11 cellular contexts compared by ENCODE assay signal in the genomic region with DNA sequence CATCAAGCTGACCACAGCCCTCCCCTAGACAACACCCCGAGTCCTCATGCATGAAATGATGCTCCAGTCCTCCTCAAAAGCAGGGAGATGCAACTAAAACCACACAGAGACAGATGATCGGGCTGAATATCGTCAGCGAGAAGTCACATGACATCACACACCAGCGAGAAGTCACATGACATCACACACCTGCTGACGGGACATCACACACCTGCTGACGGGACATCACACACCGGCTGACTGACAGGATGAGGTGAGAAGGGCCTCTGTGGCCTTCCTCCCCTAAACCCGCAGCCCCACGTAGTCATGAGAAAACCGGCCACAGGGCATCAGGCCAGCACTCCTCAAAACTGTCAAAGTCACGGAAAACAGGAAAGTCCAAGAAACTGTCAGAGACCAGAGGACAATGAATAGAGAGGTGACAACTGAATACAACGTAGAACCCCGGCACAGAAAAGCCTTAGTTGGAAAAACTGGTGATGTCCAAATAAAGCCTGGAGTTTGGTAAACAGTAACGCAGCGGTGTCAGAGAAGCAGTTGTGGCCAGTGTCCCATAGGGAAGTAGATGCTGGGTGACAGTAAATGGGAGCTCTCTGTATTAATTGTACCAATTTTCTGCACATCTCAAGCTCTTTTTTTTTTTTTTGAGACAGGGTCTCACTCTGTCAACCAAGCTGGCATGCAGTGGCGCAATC. TPM values are rescaled to one million over a fixed set of nuclear protein-coding genes. Genes with fewer than 3 reads are reported as not detected.
DNase-seq lines count a peak whose midpoint lies in the region; ATAC-seq and TF ChIP-seq lines count a peak whose summit lies in the region.
"Had no signal": no experiment of that assay in that cellular context is flagged by ENCODE, and none has a peak within 500 bp of the region (broad histone marks: within the 10 kb centered on the region; RNA-seq: fewer than 3 reads in every experiment).

No MANE protein-coding gene starts in this region.

- H3K27ac ChIP-seq in mammary epithelial cell (ENCODE audit: insufficient read depth, low read depth, low read length), result no peak overlapping the region
- H3K27ac ChIP-seq in tibial artery, result peak overlapping the region; percentile 8 to 27
- H3K27ac ChIP-seq in foreskin keratinocyte, result no peak overlapping the region

- no peak overlapping the region for H2AFZ ChIP-seq in mammary epithelial cell (ENCODE audit: low read depth, low read length)

- H3K36me3 ChIP-seq in mammary epithelial cell (ENCODE audit: insufficient read depth, low read length) (peaks cover 9% of the 10 kb centered on the region), tibial artery (no peaks in the 10 kb centered on the region)

- ATAC-seq in foreskin keratinocyte (no peak), HG02678 (IDR thresholded peaks at IDR 0.05; ENCODE audit: unreplicated experiment) (no peak)

- peak overlapping the region; percentile 62 for H3K27ac Mint-ChIP-seq in MCF 10A (ENCODE audit: low read depth, unreplicated experiment)
- peak overlapping the region; percentile 97 to 100 (median 98) for H3K27ac Mint-ChIP-seq in immature natural killer cell

- intact Hi-C loops in MCF 10A (cut with micrococcal nuclease), result no loop called here
- intact Hi-C loops in mammary epithelial cell (cut with micrococcal nuclease), result no loop called here
- intact Hi-C loops in tibial artery (cut with DNase I; ENCODE audit: low total_unique reads), result no loop called here

- CTCF ChIA-PET in MCF 10A (lab: Yijun Ruan, JAX), result interaction anchor here (0.7 kb wide), 1 partner anchor 221 kb away, joined by 3 read pairs; no protein-coding TSS in a partner anchor
- CTCF ChIA-PET in mammary epithelial cell (lab: Charles Lee; ENCODE audit: low non-redundant PET), result no interaction called here

- H3K4me3 ChIP-seq in mammary epithelial cell (replicated peaks in 1 of 3; ENCODE audit: insufficient read depth in 1 of 3, low read depth in 2 of 3, low read length in 3 of 3) (no peak overlapping the region), tibial artery (no peak overlapping the region)

- H3K9me3 Mint-ChIP-seq in MCF 10A (ENCODE audit: unreplicated experiment) (no peaks in the 10 kb centered on the region), immature natural killer cell (no peaks in the 10 kb centered on the region)

- H3K4me3 Mint-ChIP-seq in MCF 10A (ENCODE audit: unreplicated experiment) (no peak overlapping the region), immature natural killer cell (peak overlapping the region; percentile 76 to 88 (median 82))

- H3K4me1 Mint-ChIP-seq in MCF 10A (ENCODE audit: insufficient read depth, unreplicated experiment) (peaks cover 15% of the 10 kb centered on the region), immature natural killer cell (peaks cover 95% of the 10 kb centered on the region in 2 donors)

- no peaks in the 10 kb centered on the region for H3K4me1 ChIP-seq in mammary epithelial cell (ENCODE audit: insufficient read depth, low read length)
- H3K4me1 ChIP-seq in tibial artery, result peaks cover 0 to 70% (median 40%) of the 10 kb centered on the region in 4 donors
- H3K4me1 ChIP-seq in foreskin keratinocyte, result no peaks in the 10 kb centered on the region

- no peak overlapping the region for H3K4me2 ChIP-seq in mammary epithelial cell (ENCODE audit: insufficient read depth, low read depth, low read length)

- H3K9ac ChIP-seq in mammary epithelial cell (ENCODE audit: insufficient read depth, low read length), result no peak overlapping the region

- POLR2A ChIA-PET in MCF 10A (lab: Yijun Ruan, JAX), result no interaction called here

- in situ Hi-C loops in mammary epithelial cell (cut with MboI; ENCODE audit: low sequenced_read_pairs in 2 of 2), result loop anchor here in 1 of 2 donors (25.0 kb wide), 1 partner anchor 610 kb away; no protein-coding TSS in a partner anchor

- BruUV-seq in MCF 10A (replicated peaks; lab: Mats Ljungman, UMichigan) (no TSS peak), mammary epithelial cell (replicated peaks; lab: Mats Ljungman, UMichigan) (no TSS peak)

- H3K27me3 Mint-ChIP-seq in MCF 10A (ENCODE audit: insufficient read depth, unreplicated experiment) (no peaks in the 10 kb centered on the region), immature natural killer cell (ENCODE audit: low read depth in 3 of 3) (peaks cover 29 to 41% (median 35%) of the 10 kb centered on the region in 3 donors)

- H3K9me3 ChIP-seq in mammary epithelial cell (replicated peaks; ENCODE audit: insufficient read depth, low read length), result no peaks in the 10 kb centered on the region
- H3K9me3 ChIP-seq in tibial artery, result no peaks in the 10 kb centered on the region

- WGBS in mammary epithelial cell (ENCODE audit: low coverage, missing lambda C conversion rate), result 93% methylated on average over 12 of the region's 17 CpGs

- dilution Hi-C loops in mammary epithelial cell (cut with HindIII; ENCODE audit: low sequenced_read_pairs), result no loop called here

- H3K79me2 ChIP-seq in mammary epithelial cell (ENCODE audit: insufficient read depth, low read length), result peaks cover 100% of the 10 kb centered on the region

- no peak for TF ChIP-seq CTCF in MCF 10A (IDR thresholded peaks at IDR 0.05; ENCODE audit: unreplicated experiment)
- no peak for TF ChIP-seq CTCF in mammary epithelial cell (conservative IDR thresholded peaks at IDR 0.05 in 1 of 2, IDR thresholded peaks at IDR 0.05 in 1 of 2; ENCODE audit: extremely low read depth in 1 of 2, insufficient read depth in 1 of 2, low read depth in 1 of 2, low read length in 2 of 2)
- no peak for TF ChIP-seq CTCF in tibial artery (IDR thresholded peaks at IDR 0.05)
- no peak for TF ChIP-seq CTCF in foreskin keratinocyte (conservative IDR thresholded peaks at IDR 0.05)

- DNase-seq in MCF 10A (ENCODE audit: unreplicated experiment), result no peak
- DNase-seq in mammary epithelial cell, result no peak
- peak; percentile 38 for DNase-seq in activated CD8-positive, alpha-beta memory T cell treated with anti-CD3 and anti-CD28 coated beads, Interleukin-2, amount 50 U/mL, for 24 hours (ENCODE audit: extremely low read depth)
- peak; percentile 89 to 91 (median 90) for DNase-seq in immature natural killer cell
- DNase-seq in tibial artery, result peak in 1 of 2 donors; percentile 60
- DNase-seq in foreskin keratinocyte, result no peak
- DNase-seq in KG1 (lab: John Stamatoyannopoulos, UW), result no peak
- DNase-seq: hippocampal formation, NCI-H2029 treated with DMSO at 0.1 percent for 48 hours, SW 1271 had no signal

- H3K36me3 Mint-ChIP-seq in MCF 10A (ENCODE audit: insufficient read depth, unreplicated experiment), result peaks cover 44% of the 10 kb centered on the region
- H3K36me3 Mint-ChIP-seq in immature natural killer cell, result peaks cover 4 to 25% (median 24%) of the 10 kb centered on the region in 3 donors

- H3K27me3 ChIP-seq in mammary epithelial cell (ENCODE audit: insufficient read depth, low read length) (no peaks in the 10 kb centered on the region), tibial artery (no peaks in the 10 kb centered on the region), foreskin keratinocyte (no peaks in the 10 kb centered on the region)

- peaks cover 6% of the 10 kb centered on the region for H4K20me1 ChIP-seq in mammary epithelial cell (ENCODE audit: insufficient read depth, low read length)

RNA-seq across cellular contexts. Expression of a gene that starts 14.3 kb away (rescaled TPM):
- total RNA-seq in MCF 10A (2022) (120 and 161 TPM in 2 replicates), mammary epithelial cell (100 to 1,000 TPM; 128 to 197 TPM), foreskin keratinocyte (91.8 and 109 TPM in 2 replicates)
- polyA plus RNA-seq in mammary epithelial cell (180 TPM), immature natural killer cell (1,000 to 10,000 TPM; 1,031 to 1,827 (median 1,086) TPM), foreskin keratinocyte (83.9 and 86.1 TPM in 2 replicates)
- polyA minus RNA-seq in mammary epithelial cell, result 276 TPM

Comparison
In these comparisons a context has a peak if more than half of its experiments do, and no peak if none do; other contexts are left out.
1. DNase-seq: peak in activated CD8-positive, alpha-beta memory T cell treated with anti-CD3 and anti-CD28 coated beads, Interleukin-2, amount 50 U/mL, for 24 hours (single experiment) and immature natural killer cell (3 of 3); none in MCF 10A (single experiment), mammary epithelial cell (single experiment), foreskin keratinocyte (0 of 2) and KG1 (single experiment).
2. H3K27ac ChIP-seq: peak in tibial artery (2 of 2); none in mammary epithelial cell (single experiment) and foreskin keratinocyte (single experiment).